Comparison of ENCODE assay signal across 1 cellular context in genomic region chr6:113632220-113632864, GRCh38.
TF ChIP-seq lines count a peak whose summit lies in the region.

No MANE protein-coding gene starts in this region.

TF ChIP-seq in HepG2, 621 proteins besides CTCF, POLR2A, EP300 and RAD21 (continued from another document and continues in another):
- TF ChIP-seq ARID3A (IDR thresholded peaks at IDR 0.05; ENCODE audit: low read depth, low read length): peak; percentile 37; the same call in 1 of the 2 replicates
- TF ChIP-seq MIXL1 (CRISPR knock-in tag; IDR thresholded peaks at IDR 0.05): 0 out of 2 replicates have a peak, but pooled peaks have one; percentile 11
- TF ChIP-seq ZNF235 (CRISPR knock-in tag; IDR thresholded peaks at IDR 0.05; ENCODE audit: borderline replicate concordance): no peak
- TF ChIP-seq ELF1 (CRISPR knock-in tag; IDR thresholded peaks at IDR 0.05): no peak
- TF ChIP-seq ZGPAT (CRISPR knock-in tag; IDR thresholded peaks at IDR 0.05): 0 out of 2 replicates have a peak, but pooled peaks have one; percentile 12
- no peak for TF ChIP-seq SP4 (CRISPR knock-in tag; IDR thresholded peaks at IDR 0.05)
- TF ChIP-seq NR2F1 (CRISPR knock-in tag; IDR thresholded peaks at IDR 0.05): no peak
- no peak for TF ChIP-seq FOXK2 (IDR thresholded peaks at IDR 0.05)
- TF ChIP-seq FOXP4 (CRISPR knock-in tag; IDR thresholded peaks at IDR 0.05): peak; percentile 21; the same call in 1 of the 2 replicates
- TF ChIP-seq ZSCAN31 (CRISPR knock-in tag; IDR thresholded peaks at IDR 0.05; ENCODE audit: low read depth): no peak
- 0 out of 2 replicates have a peak, but pooled peaks have one; percentile 22 for TF ChIP-seq PHF21A (CRISPR knock-in tag; IDR thresholded peaks at IDR 0.05)
- TF ChIP-seq PPARG (CRISPR knock-in tag; conservative IDR thresholded peaks at IDR 0.05): peak; percentile 52; the same call in 1 of the 2 replicates
- peak; percentile 23; the same call in 1 of the 2 replicates for TF ChIP-seq PITX1 (CRISPR knock-in tag; IDR thresholded peaks at IDR 0.05)
- peak; percentile 49 for TF ChIP-seq GATAD2A (CRISPR knock-in tag; IDR thresholded peaks at IDR 0.05)
- no peak for TF ChIP-seq DRAP1 (CRISPR knock-in tag; IDR thresholded peaks at IDR 0.05)
- no peak for TF ChIP-seq CAMTA2 (CRISPR knock-in tag; IDR thresholded peaks at IDR 0.05; ENCODE audit: borderline replicate concordance)
- TF ChIP-seq RXRB (CRISPR knock-in tag; IDR thresholded peaks at IDR 0.05; ENCODE audit: borderline replicate concordance): peak; percentile 53
- TF ChIP-seq KLF16 (CRISPR knock-in tag; IDR thresholded peaks at IDR 0.05): no peak
- TF ChIP-seq PAXIP1 (CRISPR knock-in tag; conservative IDR thresholded peaks at IDR 0.05): peak; percentile 46; the same call in 1 of the 2 replicates
- peak; percentile 86 for TF ChIP-seq FOSL2 (CRISPR knock-in tag; IDR thresholded peaks at IDR 0.05)
- peak; percentile 71; the same call in 1 of the 2 replicates for TF ChIP-seq HOMEZ (CRISPR knock-in tag; IDR thresholded peaks at IDR 0.05; ENCODE audit: low read depth)
- TF ChIP-seq MAFK (conservative IDR thresholded peaks at IDR 0.05 in 1 of 2, IDR thresholded peaks at IDR 0.05 in 1 of 2; ENCODE audit: low read length in 2 of 2): peak in 1 of 2 experiments; percentile 49; a peak in 2 of 4 replicates
- no peak for TF ChIP-seq KMT2B (CRISPR knock-in tag; IDR thresholded peaks at IDR 0.05)
- peak; percentile 54; the same call in 1 of the 2 replicates for TF ChIP-seq ZNF501 (CRISPR knock-in tag; IDR thresholded peaks at IDR 0.05)
- no peak; the same call in 1 of the 2 replicates for TF ChIP-seq DNMT3B (CRISPR knock-in tag; conservative IDR thresholded peaks at IDR 0.05)
- TF ChIP-seq MEIS2 (CRISPR knock-in tag; IDR thresholded peaks at IDR 0.05): peak; percentile 79; the same call in 1 of the 2 replicates
- no peak for TF ChIP-seq ZNF234 (CRISPR knock-in tag; conservative IDR thresholded peaks at IDR 0.05)
- no peak for TF ChIP-seq SRSF1 (optimal IDR thresholded peaks at IDR 0.05; ENCODE audit: low read depth, low read length)
- no peak for TF ChIP-seq ZNF230 (CRISPR knock-in tag; IDR thresholded peaks at IDR 0.05)
- TF ChIP-seq ZNF292 (CRISPR knock-in tag; IDR thresholded peaks at IDR 0.05; ENCODE audit: borderline replicate concordance, low read depth): 0 out of 2 replicates have a peak, but pooled peaks have one; percentile 78
- peak; percentile 58; the same call in 1 of the 2 replicates for TF ChIP-seq ZBED4 (CRISPR knock-in tag; IDR thresholded peaks at IDR 0.05; ENCODE audit: borderline replicate concordance)
- peak; percentile 52; the same call in 1 of the 2 replicates for TF ChIP-seq ZFP37 (CRISPR knock-in tag; IDR thresholded peaks at IDR 0.05; ENCODE audit: borderline replicate concordance)
- TF ChIP-seq RAD51 (IDR thresholded peaks at IDR 0.05; ENCODE audit: borderline replicate concordance): no peak
- peak; percentile 45; the same call in 1 of the 2 replicates for TF ChIP-seq RARA (CRISPR knock-in tag; IDR thresholded peaks at IDR 0.05)
- TF ChIP-seq SIN3A (IDR thresholded peaks at IDR 0.05; ENCODE audit: borderline replicate concordance, low read depth, low read length): 0 out of 2 replicates have a peak, but pooled peaks have one; percentile 48
- TF ChIP-seq ZNF720 (CRISPR knock-in tag; IDR thresholded peaks at IDR 0.05): no peak
- TF ChIP-seq ZIK1 (CRISPR knock-in tag; IDR thresholded peaks at IDR 0.05; ENCODE audit: borderline replicate concordance, low read depth): no peak
- TF ChIP-seq ZMYM4 (CRISPR knock-in tag; IDR thresholded peaks at IDR 0.05): no peak
- no peak for TF ChIP-seq RERE (CRISPR knock-in tag; IDR thresholded peaks at IDR 0.05; ENCODE audit: low read depth)
- TF ChIP-seq SOX5 (CRISPR knock-in tag; IDR thresholded peaks at IDR 0.05; ENCODE audit: borderline replicate concordance): peak; percentile 63; the same call in 1 of the 2 replicates
- 0 out of 2 replicates have a peak, but pooled peaks have one; percentile 30 for TF ChIP-seq ZNF317 (CRISPR knock-in tag; IDR thresholded peaks at IDR 0.05)
- 0 out of 2 replicates have a peak, but pooled peaks have one; percentile 34 for TF ChIP-seq HOXA3 (CRISPR knock-in tag; IDR thresholded peaks at IDR 0.05)
